In the genomic region with DNA sequence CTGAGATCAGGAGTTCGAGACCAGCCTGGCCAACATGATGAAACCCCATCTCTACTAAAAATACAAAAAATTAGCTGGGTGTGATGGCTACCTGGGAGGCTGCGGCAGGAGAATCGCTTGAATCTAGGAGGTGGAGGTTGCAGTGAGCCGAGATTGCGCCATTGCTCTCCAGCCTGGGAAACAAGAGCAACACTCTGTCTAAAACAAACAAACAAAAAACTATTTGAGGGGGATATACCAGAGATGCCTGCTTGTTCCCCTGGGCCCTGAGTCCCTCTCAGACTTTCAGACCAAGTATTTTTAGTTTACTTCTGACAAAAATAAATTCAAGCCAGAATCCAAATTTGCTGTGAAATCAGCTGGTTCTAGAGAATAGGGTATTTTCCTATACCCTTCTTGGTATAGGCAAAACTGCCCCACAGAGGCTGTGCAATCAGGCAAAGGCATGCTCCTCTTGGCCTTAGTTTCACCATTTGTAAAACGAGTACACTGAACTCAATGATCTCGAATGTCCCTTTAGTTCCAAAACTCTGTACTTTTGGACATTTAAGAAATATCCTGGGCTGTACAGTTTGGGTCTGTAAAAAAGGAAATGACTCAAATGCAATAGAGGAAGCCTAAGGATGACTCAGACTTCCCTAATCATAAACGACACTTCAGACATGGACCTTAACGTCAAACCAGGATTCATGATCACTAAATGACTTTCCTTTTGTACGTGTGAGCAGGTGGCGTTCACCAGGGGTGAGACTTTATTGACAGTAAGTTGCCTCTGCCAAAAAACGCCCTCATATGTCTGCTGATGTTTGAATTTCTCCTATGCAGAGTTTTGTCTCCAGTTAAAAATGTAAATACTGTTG, we compare ENCODE assay signal across 8 cellular contexts. TPM values are rescaled to one million over a fixed set of nuclear protein-coding genes. Genes with fewer than 3 reads are reported as not detected.
DNase-seq lines count a peak whose midpoint lies in the region; TF ChIP-seq lines count a peak whose summit lies in the region.

No MANE protein-coding gene starts in this region.

- no peak overlapping the region for H3K4me3 ChIP-seq in SJSA1
- H3K4me3 ChIP-seq in astrocyte of the cerebellum (ENCODE audit: low read depth, low read length), result no peak overlapping the region
- H3K4me3 ChIP-seq in kidney epithelial cell (ENCODE audit: low read depth, low read length), result no peak overlapping the region

- H3K27ac ChIP-seq in SJSA1, result peak overlapping the region; percentile 98

- in situ Hi-C loops in astrocyte of the cerebellum (cut with HindIII; ENCODE audit: low sequenced_read_pairs), result no loop called here

- no peaks in the 10 kb centered on the region for H3K9me3 ChIP-seq in SJSA1 (replicated peaks)

- H3K27me3 ChIP-seq in SJSA1 (replicated peaks) (no peaks in the 10 kb centered on the region), kidney epithelial cell (ENCODE audit: control insufficient read depth, insufficient read depth, low read length) (no peaks in the 10 kb centered on the region)

- DNase-seq in NCI-H510A treated with DMSO at 0.1 percent for 48 hours (lab: John Stamatoyannopoulos, UW) (peak; percentile 52), NCI-H510A (lab: John Stamatoyannopoulos, UW) (no peak), HS-5 (ENCODE audit: low read depth) (peak; percentile 84), SJSA1 (ENCODE audit: low read depth in 1 of 2, low spot score in 2 of 2) (peak in 1 of 2 experiments; percentile 75), astrocyte of the cerebellum (ENCODE audit: low read depth) (peak; percentile 29), kidney epithelial cell (ENCODE audit: low read depth) (peak; percentile 74), cerebellar nuclear complex (lab: John Stamatoyannopoulos, UW) (no peak)
- peak; percentile 17 for DNase-seq in stimulated activated CD8-positive, alpha-beta memory T cell treated with anti-CD3 and anti-CD28 coated beads, Interleukin-12 subunit alpha, Interleukin-12 subunit beta, amount 100 ng/mL, for 4 hours (ENCODE audit: low read depth)

- H3K36me3 ChIP-seq in SJSA1, result peaks cover 43% of the 10 kb centered on the region
- H3K36me3 ChIP-seq in kidney epithelial cell (ENCODE audit: control insufficient read depth, insufficient read depth, low read length), result no peaks in the 10 kb centered on the region

- TF ChIP-seq CTCF in astrocyte of the cerebellum (IDR thresholded peaks at IDR 0.05; ENCODE audit: low read depth, low read length, missing control alignments) (no peak), kidney epithelial cell (IDR thresholded peaks at IDR 0.05; ENCODE audit: insufficient read depth, low read length, poor library complexity, severe bottlenecking) (no peak)

- H3K4me1 ChIP-seq in SJSA1 (replicated peaks), result peaks cover 49% of the 10 kb centered on the region

RNA-seq across cellular contexts. Expression of a gene that starts 16.1 kb away (rescaled TPM):
- total RNA-seq in SJSA1 (2014; rRNA removed; shearing (Covaris generic)), result 121 and 160 TPM in 2 replicates
- total RNA-seq in kidney epithelial cell, result 80.9 and 178 TPM in 2 replicates

RNA-seq across cellular contexts. Expression of a gene that starts 33.9 kb away (rescaled TPM):
- total RNA-seq in SJSA1 (2014; rRNA removed; shearing (Covaris generic)), result 183 and 225 TPM in 2 replicates
- total RNA-seq in kidney epithelial cell, result 206 and 222 TPM in 2 replicates

Comparison
In these comparisons a context has a peak if more than half of its experiments do, and no peak if none do; other contexts are left out.
1. DNase-seq: peak in NCI-H510A treated with DMSO at 0.1 percent for 48 hours (single experiment), HS-5 (single experiment), astrocyte of the cerebellum (single experiment), kidney epithelial cell (single experiment) and stimulated activated CD8-positive, alpha-beta memory T cell treated with anti-CD3 and anti-CD28 coated beads, Interleukin-12 subunit alpha, Interleukin-12 subunit beta, amount 100 ng/mL, for 4 hours (single experiment); none in NCI-H510A (single experiment) and cerebellar nuclear complex (0 of 2).